Comparison of ENCODE assay signal across 9 cellular contexts in the genomic region with DNA sequence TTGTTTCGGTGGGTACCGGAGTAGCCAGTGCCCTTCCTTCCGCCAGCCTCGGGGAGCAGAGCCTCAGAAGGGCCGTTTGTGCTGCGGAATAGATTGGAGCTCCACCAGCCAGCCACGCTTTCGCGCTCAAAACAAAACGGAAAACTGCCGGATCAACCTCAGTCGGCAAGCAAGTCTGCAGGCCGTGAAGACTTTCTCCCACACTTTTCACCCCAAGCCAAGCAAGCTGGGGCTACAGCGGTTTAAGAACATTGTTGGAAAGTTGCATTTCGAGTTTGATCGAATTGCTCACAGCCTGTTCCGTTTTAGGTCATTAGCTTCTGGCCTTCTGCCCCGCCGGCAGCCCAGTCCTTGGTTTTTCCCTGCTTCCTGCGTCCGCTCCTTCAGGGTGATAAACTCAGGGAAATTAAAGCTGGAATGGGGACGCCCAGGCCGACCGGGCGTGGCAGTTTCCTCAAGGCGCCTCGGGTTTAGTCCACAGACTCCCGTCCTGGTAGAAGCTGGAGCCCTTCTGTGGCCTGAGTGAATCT. TPM values are rescaled to one million over a fixed set of nuclear protein-coding genes. Genes with fewer than 3 reads are reported as not detected.
DNase-seq lines count a peak whose midpoint lies in the region; ATAC-seq, FAIRE-seq and TF ChIP-seq lines count a peak whose summit lies in the region.
"Had no signal": no experiment of that assay in that cellular context is flagged by ENCODE, and none has a peak within 500 bp of the region (broad histone marks: within the 10 kb centered on the region; RNA-seq: fewer than 3 reads in every experiment).

No MANE protein-coding gene starts in this region.

- no peak for ATAC-seq in central memory CD8-positive, alpha-beta T cell (replicated peaks; ENCODE audit: extremely low read depth, poor library complexity, severe bottlenecking)
- ATAC-seq in HepG2 (peak; percentile 31), GM18520 (IDR thresholded peaks at IDR 0.05; ENCODE audit: unreplicated experiment) (no peak)

- peaks cover 24% of the 10 kb centered on the region for H3K4me1 Mint-ChIP-seq in T-helper 1 cell treated with Interleukin-12 subunit alpha and Interleukin-12 subunit beta and Interleukin-4 antibody, amounts not matched to agents 30 μg/mL and 1 μg/mL, for 36 hours (ENCODE audit: low read depth)
- H3K4me1 Mint-ChIP-seq in central memory CD8-positive, alpha-beta T cell = peaks cover 27% of the 10 kb centered on the region

- H4K20me1 ChIP-seq in HepG2 (ENCODE audit: insufficient read depth, low read length) = 0 out of 2 replicates have a peak, but pooled peaks cover 4% of the 10 kb centered on the region

- no peak for TF ChIP-seq POLR2A in HepG2 (IDR thresholded peaks at IDR 0.05; ENCODE audit: insufficient read depth in 1 of 2, low read depth in 2 of 2, low read length in 2 of 2)

- POLR2A ChIA-PET in HepG2 (lab: Yijun Ruan, JAX) = no interaction called here

- FAIRE-seq in HepG2 (lab: Jason Lieb, UNC) = no peak

- no peaks in the 10 kb centered on the region for H3K79me2 ChIP-seq in HepG2 (ENCODE audit: insufficient read depth, low read length)

- no peak for DNase-seq in T-helper 1 cell
- DNase-seq in NCI-H345 (lab: John Stamatoyannopoulos, UW) = peak; percentile 47
- DNase-seq in central memory CD8-positive, alpha-beta T cell (ENCODE audit: low spot score in 2 of 2) = no peak
- no peak for DNase-seq in HepG2 (ENCODE audit: low spot score)
- DNase-seq in tibial artery = no peak
- no peak for DNase-seq in posterior vena cava (ENCODE audit: low spot score)

- H3K27ac ChIP-seq in HepG2 (ENCODE audit: extremely low read length, insufficient read depth, low read length) (no peak overlapping the region), tibial artery (peak overlapping the region in 1 of 2 donors; percentile 16)

- no peak overlapping the region for H3K9ac ChIP-seq in HepG2 (ENCODE audit: insufficient read depth, low read depth, low read length)

- H3K4me3 ChIP-seq in HepG2 (replicated peaks in 1 of 3; ENCODE audit: insufficient read depth in 1 of 3, low read depth in 2 of 3, low read length in 3 of 3) = peak overlapping the region; percentile 48 to 73 (median 68)
- peak overlapping the region; percentile 58 to 60 for H3K4me3 ChIP-seq in tibial artery

- H3K4me2 ChIP-seq in HepG2 (ENCODE audit: low read depth, low read length) = peak overlapping the region; percentile 98

- in situ Hi-C loops in HepG2 (cut with HindIII; ENCODE audit: extremely low pct_ligation_motif_present, low pct_unique_long_range_greater_than_20kb) = no loop called here

- 3% methylated on average over 16 of the region's 28 CpGs for WGBS in HepG2 (ENCODE audit: low lambda C conversion rate)

- CTCF ChIA-PET in HepG2 (lab: Yijun Ruan, JAX; ENCODE audit: low intra/inter-chr PET ratio, low total read pairs) = no interaction called here

- H2AFZ ChIP-seq in HepG2 (ENCODE audit: low read length) = peak overlapping the region; percentile 65

- peak overlapping the region; percentile 84 for H3K4me3 Mint-ChIP-seq in T-helper 1 cell treated with Interleukin-12 subunit alpha and Interleukin-12 subunit beta and Interleukin-4 antibody, amounts not matched to agents 30 μg/mL and 1 μg/mL, for 36 hours
- peak overlapping the region; percentile 87 for H3K4me3 Mint-ChIP-seq in central memory CD8-positive, alpha-beta T cell

- H3K36me3 Mint-ChIP-seq in T-helper 1 cell treated with Interleukin-12 subunit alpha and Interleukin-12 subunit beta and Interleukin-4 antibody, amounts not matched to agents 30 μg/mL and 1 μg/mL, for 36 hours (ENCODE audit: low read depth) = no peaks in the 10 kb centered on the region
- peaks cover 1% of the 10 kb centered on the region for H3K36me3 Mint-ChIP-seq in central memory CD8-positive, alpha-beta T cell (ENCODE audit: insufficient read depth)

- TF ChIP-seq CTCF in HepG2 (CRISPR knock-in tag; IDR thresholded peaks at IDR 0.05) (no peak), tibial artery (IDR thresholded peaks at IDR 0.05) (no peak)

- no peak for TF ChIP-seq EP300 in HepG2 (IDR thresholded peaks at IDR 0.05; ENCODE audit: low read depth in 2 of 2, low read length in 2 of 2)
- no peak for TF ChIP-seq EP300 in HepG2 (CRISPR knock-in tag; IDR thresholded peaks at IDR 0.05; ENCODE audit: borderline replicate concordance)

- no peak for TF ChIP-seq RAD21 in HepG2 (CRISPR knock-in tag; IDR thresholded peaks at IDR 0.05)

- BruUV-seq in HepG2 (replicated peaks; lab: Mats Ljungman, UMichigan) = no TSS peak

- no peaks in the 10 kb centered on the region for H3K9me3 Mint-ChIP-seq in T-helper 1 cell treated with Interleukin-12 subunit alpha and Interleukin-12 subunit beta and Interleukin-4 antibody, amounts not matched to agents 30 μg/mL and 1 μg/mL, for 36 hours
- no peaks in the 10 kb centered on the region for H3K9me3 Mint-ChIP-seq in central memory CD8-positive, alpha-beta T cell

- H3K36me3 ChIP-seq in HepG2 (replicated peaks in 1 of 2; ENCODE audit: control insufficient read depth in 1 of 2, insufficient read depth in 2 of 2, low read length in 2 of 2) (no peaks in the 10 kb centered on the region), tibial artery (no peaks in the 10 kb centered on the region)

- peaks cover 84% of the 10 kb centered on the region for H3K27me3 Mint-ChIP-seq in T-helper 1 cell treated with Interleukin-12 subunit alpha and Interleukin-12 subunit beta and Interleukin-4 antibody, amounts not matched to agents 30 μg/mL and 1 μg/mL, for 36 hours (ENCODE audit: low read depth)
- H3K27me3 Mint-ChIP-seq in central memory CD8-positive, alpha-beta T cell = peaks cover 81% of the 10 kb centered on the region

- H3K9me3 ChIP-seq in HepG2 (ENCODE audit: low read length) (no peaks in the 10 kb centered on the region), tibial artery (no peaks in the 10 kb centered on the region)

- no peak overlapping the region for H3K27ac Mint-ChIP-seq in T-helper 1 cell treated with Interleukin-12 subunit alpha and Interleukin-12 subunit beta and Interleukin-4 antibody, amounts not matched to agents 30 μg/mL and 1 μg/mL, for 36 hours
- H3K27ac Mint-ChIP-seq in central memory CD8-positive, alpha-beta T cell (ENCODE audit: low read depth) = no peak overlapping the region

- H3K27me3 ChIP-seq in HepG2 (ENCODE audit: control insufficient read depth in 1 of 2, insufficient read depth in 2 of 2, low read length in 2 of 2) (peaks cover 7 to 56% of the 10 kb centered on the region in 2 experiments; a peak in 4 of 5 replicates), tibial artery (peaks cover 0 to 58% of the 10 kb centered on the region in 2 donors)

- intact Hi-C loops in HepG2 (cut with micrococcal nuclease; ENCODE audit: unreplicated experiment) = no loop called here
- intact Hi-C loops in tibial artery (cut with DNase I; ENCODE audit: low total_unique reads) = loop anchor here (5.0 kb wide), 1 partner anchor 62 kb away; a partner anchor contains a TSS
- intact Hi-C loops in posterior vena cava (cut with DNase I) = no loop called here

- H3K4me1 ChIP-seq in HepG2 (ENCODE audit: insufficient read depth, low read length) = peaks cover 37% of the 10 kb centered on the region
- peaks cover 0 to 29% (median 26%) of the 10 kb centered on the region in 4 donors for H3K4me1 ChIP-seq in tibial artery

RNA-seq across cellular contexts. Expression of a gene that starts 0.8 kb away (rescaled TPM):
- total RNA-seq in HepG2 (2016; rRNA removed; fragmentation: Illumina TruSeq; extraction: Trizol) (0.07 TPM in 1 of 2 replicates, not detected in the other), posterior vena cava (under 1 TPM; 0.24 to 0.42 TPM)
- not detected in 2 replicates for total RNA-seq in HepG2 (2016; cell fraction: cytosol; rRNA removed; fragmentation: Illumina TruSeq; extraction: Trizol; ENCODE audit: low read depth)
- total RNA-seq in HepG2 (2016; cell fraction: insoluble cytoplasmic fraction; rRNA removed; fragmentation: Illumina TruSeq; extraction: Trizol) = not detected in 2 replicates
- not detected in 2 replicates for total RNA-seq in HepG2 (2016; cell fraction: membrane; rRNA removed; fragmentation: Illumina TruSeq; extraction: Trizol)
- total RNA-seq in HepG2 (2016; cell fraction: nucleus; rRNA removed; fragmentation: Illumina TruSeq; extraction: Trizol) = not detected in 2 replicates
- not detected in 2 replicates for polyA plus RNA-seq in HepG2 (2011; rRNA removed)
- not detected in 2 replicates for polyA plus RNA-seq in HepG2 (2011; cell fraction: cytosol; rRNA removed)
- polyA plus RNA-seq in HepG2 (2011; cell fraction: nucleus; rRNA removed) = not detected in 2 replicates
- not detected in 2 replicates for polyA plus RNA-seq in HepG2 (2012)
- polyA plus RNA-seq in HepG2 (2016; cell fraction: cytosol; fragmentation: Illumina TruSeq; extraction: Trizol; ENCODE audit: low read depth) = not detected in 2 replicates
- polyA plus RNA-seq in HepG2 (2016; cell fraction: insoluble cytoplasmic fraction; fragmentation: Illumina TruSeq; extraction: Trizol; ENCODE audit: low read depth) = not detected in 2 replicates
- polyA plus RNA-seq in HepG2 (2016; cell fraction: membrane; fragmentation: Illumina TruSeq; extraction: Trizol; ENCODE audit: low read depth) = not detected in 2 replicates
- polyA plus RNA-seq in HepG2 (2016; cell fraction: nucleus; fragmentation: Illumina TruSeq; extraction: Trizol; ENCODE audit: insufficient read depth, low read depth) = not detected in 2 replicates
- polyA minus RNA-seq in HepG2 (2011; rRNA and poly(A)+ RNA removed; ENCODE audit: low replicate concordance) = 0.10 and 2.1 TPM in 2 replicates
- not detected in 2 replicates for polyA minus RNA-seq in HepG2 (2011; cell fraction: cytosol; rRNA and poly(A)+ RNA removed)
- not detected in 2 replicates for polyA minus RNA-seq in HepG2 (2011; cell fraction: nucleus; rRNA and poly(A)+ RNA removed)
- total RNA-seq: dermis microvascular lymphatic vessel endothelial cell had no signal

RNA-seq across cellular contexts. Expression of a gene that starts 7.1 kb away (rescaled TPM):
- total RNA-seq in HepG2 (2016; rRNA removed; fragmentation: Illumina TruSeq; extraction: Trizol) (not detected in 2 replicates), posterior vena cava (not detected)
- not detected in 2 replicates for total RNA-seq in HepG2 (2016; cell fraction: cytosol; rRNA removed; fragmentation: Illumina TruSeq; extraction: Trizol; ENCODE audit: low read depth)
- total RNA-seq in HepG2 (2016; cell fraction: insoluble cytoplasmic fraction; rRNA removed; fragmentation: Illumina TruSeq; extraction: Trizol) = not detected in 2 replicates
- not detected in 2 replicates for total RNA-seq in HepG2 (2016; cell fraction: membrane; rRNA removed; fragmentation: Illumina TruSeq; extraction: Trizol)
- not detected in 2 replicates for total RNA-seq in HepG2 (2016; cell fraction: nucleus; rRNA removed; fragmentation: Illumina TruSeq; extraction: Trizol)
- 0.04 TPM in 1 of 2 replicates, not detected in the other for polyA plus RNA-seq in HepG2 (2011; rRNA removed)
- polyA plus RNA-seq in HepG2 (2011; cell fraction: cytosol; rRNA removed) = not detected in 2 replicates
- not detected in 2 replicates for polyA plus RNA-seq in HepG2 (2011; cell fraction: nucleus; rRNA removed)
- not detected in 2 replicates for polyA plus RNA-seq in HepG2 (2012)
- not detected in 2 replicates for polyA plus RNA-seq in HepG2 (2016; cell fraction: cytosol; fragmentation: Illumina TruSeq; extraction: Trizol; ENCODE audit: low read depth)
- polyA plus RNA-seq in HepG2 (2016; cell fraction: insoluble cytoplasmic fraction; fragmentation: Illumina TruSeq; extraction: Trizol; ENCODE audit: low read depth) = not detected in 2 replicates
- polyA plus RNA-seq in HepG2 (2016; cell fraction: membrane; fragmentation: Illumina TruSeq; extraction: Trizol; ENCODE audit: low read depth) = not detected in 2 replicates
- polyA plus RNA-seq in HepG2 (2016; cell fraction: nucleus; fragmentation: Illumina TruSeq; extraction: Trizol; ENCODE audit: insufficient read depth, low read depth) = not detected in 2 replicates
- polyA minus RNA-seq in HepG2 (2011; rRNA and poly(A)+ RNA removed; ENCODE audit: low replicate concordance) = 7.2 TPM in 1 of 2 replicates, not detected in the other
- not detected in 2 replicates for polyA minus RNA-seq in HepG2 (2011; cell fraction: cytosol; rRNA and poly(A)+ RNA removed)
- polyA minus RNA-seq in HepG2 (2011; cell fraction: nucleus; rRNA and poly(A)+ RNA removed) = not detected in 2 replicates
- total RNA-seq: dermis microvascular lymphatic vessel endothelial cell had no signal
